In genomic region chr3:44976002-44976815, GRCh38 we compare ENCODE assay signal across 1 cellular context.
TF ChIP-seq lines count a peak whose summit lies in the region.

EXOSC7 (plus strand) TSS chr3:44976244; CDS start chr3:44976278, 34 bp downstream.
ZDHHC3 (minus strand) TSS chr3:44976174; CDS start chr3:44959436, 16,738 bp downstream.

TF ChIP-seq in K562, 482 proteins besides CTCF, POLR2A, EP300 and RAD21 (continued from another document and continues in another):
- no peak for TF ChIP-seq AFF1 (IDR thresholded peaks at IDR 0.05; ENCODE audit: low read depth in 1 of 2, partially characterized antibody in 2 of 2)
- 0 out of 2 replicates have a peak, but pooled peaks have one; percentile 42 for TF ChIP-seq SRSF1 (IDR thresholded peaks at IDR 0.05; ENCODE audit: low read depth, low read length)
- no peak for TF ChIP-seq THRA (IDR thresholded peaks at IDR 0.05)
- TF ChIP-seq SIX5 (IDR thresholded peaks at IDR 0.05; ENCODE audit: borderline replicate concordance in 1 of 2, insufficient read depth in 1 of 2, low read depth in 1 of 2, low read length in 2 of 2), result 0 out of 4 replicates have a peak, but pooled peaks of 1 of the 2 experiments have one; percentile 11
- TF ChIP-seq ZNF212 (CRISPR knock-in tag; IDR thresholded peaks at IDR 0.05), result no peak
- 0 out of 2 replicates have a peak, but pooled peaks have one; percentile 22 for TF ChIP-seq LEF1 (IDR thresholded peaks at IDR 0.05)
- no peak for TF ChIP-seq KAT2B (IDR thresholded peaks at IDR 0.05; ENCODE audit: low read depth, low read length)
- no peak for TF ChIP-seq ZBTB5 (IDR thresholded peaks at IDR 0.05)
- 0 out of 2 replicates have a peak, but pooled peaks have one; percentile 19 for TF ChIP-seq EGR1 (conservative IDR thresholded peaks at IDR 0.05)
- 0 out of 2 replicates have a peak, but pooled peaks have one; percentile 15 for TF ChIP-seq STAG1 (CRISPR knock-in tag; IDR thresholded peaks at IDR 0.05; ENCODE audit: borderline replicate concordance)
- no peak for TF ChIP-seq ZNF263 (CRISPR knock-in tag; IDR thresholded peaks at IDR 0.05; ENCODE audit: borderline replicate concordance)
- peak; percentile 20 for TF ChIP-seq BRD9 (IDR thresholded peaks at IDR 0.05; ENCODE audit: low read depth, partially characterized antibody)
- TF ChIP-seq TSHZ1 (CRISPR knock-in tag; IDR thresholded peaks at IDR 0.05), result no peak
- TF ChIP-seq RBM14 (IDR thresholded peaks at IDR 0.05; ENCODE audit: borderline replicate concordance, insufficient read depth, low read depth, low read length), result no peak
- 0 out of 2 replicates have a peak, but pooled peaks have one; percentile 66 for TF ChIP-seq ARID3B (CRISPR knock-in tag; IDR thresholded peaks at IDR 0.05; ENCODE audit: borderline replicate concordance)
- TF ChIP-seq REST (CRISPR knock-in tag; IDR thresholded peaks at IDR 0.05; ENCODE audit: low read depth), result 0 out of 2 replicates have a peak, but pooled peaks have one; percentile 65
- no peak for TF ChIP-seq SP1 (CRISPR knock-in tag; IDR thresholded peaks at IDR 0.05)
- TF ChIP-seq NFE2L1 (tag; IDR thresholded peaks at IDR 0.05; ENCODE audit: borderline replicate concordance, low read depth), result no peak
- 0 out of 2 replicates have a peak, but pooled peaks have one; percentile 34 for TF ChIP-seq FOXP4 (CRISPR knock-in tag; IDR thresholded peaks at IDR 0.05; ENCODE audit: borderline replicate concordance)
- 0 out of 2 replicates have a peak, but pooled peaks have one; percentile 71 for TF ChIP-seq KLF6 (CRISPR knock-in tag; IDR thresholded peaks at IDR 0.05; ENCODE audit: borderline replicate concordance)
- peak; percentile 57; the same call in 1 of the 2 replicates for TF ChIP-seq GTF2E2 (tag; IDR thresholded peaks at IDR 0.05)
- TF ChIP-seq ARID2 (IDR thresholded peaks at IDR 0.05), result no peak
- no peak for TF ChIP-seq ZBTB2 (IDR thresholded peaks at IDR 0.05)
- peak; percentile 88 for TF ChIP-seq SIN3B (IDR thresholded peaks at IDR 0.05; ENCODE audit: low read depth)
- no peak for TF ChIP-seq ZKSCAN1 (IDR thresholded peaks at IDR 0.05; ENCODE audit: low read depth, low read length)
- TF ChIP-seq CGGBP1 (CRISPR knock-in tag; IDR thresholded peaks at IDR 0.05), result no peak; the same call in 1 of the 2 replicates
- 0 out of 4 replicates have a peak, but pooled peaks have one; percentile 11 to 22 for TF ChIP-seq TEAD1 (CRISPR knock-in tag; IDR thresholded peaks at IDR 0.05)
- 0 out of 2 replicates have a peak, but pooled peaks have one; percentile 23 for TF ChIP-seq PREB (CRISPR knock-in tag; IDR thresholded peaks at IDR 0.05)
- peak; percentile 68 for TF ChIP-seq CBX1 (IDR thresholded peaks at IDR 0.05; ENCODE audit: low read depth)
- peak; percentile 50 for TF ChIP-seq PML (IDR thresholded peaks at IDR 0.05; ENCODE audit: low read length)
- TF ChIP-seq CBX3 (IDR thresholded peaks at IDR 0.05; ENCODE audit: borderline replicate concordance in 1 of 2, low read length in 2 of 2), result no peak; a peak in 1 of 3 replicates
